Comparison of ENCODE assay signal across 13 cellular contexts in genomic region chr6:148502083-148502772, GRCh38.
DNase-seq lines count a peak whose midpoint lies in the region; ATAC-seq and TF ChIP-seq lines count a peak whose summit lies in the region.
"Had no signal": no experiment of that assay in that cellular context is flagged by ENCODE, and none has a peak within 500 bp of the region (broad histone marks: within the 10 kb centered on the region; RNA-seq: fewer than 3 reads in every experiment).

No MANE protein-coding gene starts in this region.

- ATAC-seq in heart left ventricle (peak; percentile 38 to 52 (median 44)), psoas muscle (peak; percentile 43 to 78 (median 66))

- peak overlapping the region; percentile 54 to 85 (median 76) for H3K27ac ChIP-seq in heart left ventricle
- peak overlapping the region; percentile 56 for H3K27ac ChIP-seq in psoas muscle
- no peak overlapping the region for H3K27ac ChIP-seq in MM.1S (ENCODE audit: low read length)
- no peak overlapping the region for H3K27ac ChIP-seq in Karpas-422 (ENCODE audit: low read length)

- H3F3A ChIP-seq in MM.1S (ENCODE audit: insufficient read depth, low read length) = no peaks in the 10 kb centered on the region

- H3K9ac ChIP-seq in adipocyte (ENCODE audit: low read length) (peak overlapping the region; percentile 86), MM.1S (ENCODE audit: low read length) (no peak overlapping the region), Karpas-422 (ENCODE audit: low read length) (no peak overlapping the region)

- H3K9me2 ChIP-seq in MM.1S (replicated peaks; ENCODE audit: insufficient read depth, low read length) = no peaks in the 10 kb centered on the region
- H3K9me2 ChIP-seq in Karpas-422 (replicated peaks; ENCODE audit: insufficient read depth, low read length) = no peaks in the 10 kb centered on the region

- TF ChIP-seq CTCF in heart left ventricle (IDR thresholded peaks at IDR 0.05) (no peak), psoas muscle (IDR thresholded peaks at IDR 0.05) (no peak), MM.1S (IDR thresholded peaks at IDR 0.05; ENCODE audit: low read length) (no peak)

- H2AFZ ChIP-seq in MM.1S (ENCODE audit: low read length) (no peak overlapping the region), Karpas-422 (ENCODE audit: low read length) (no peak overlapping the region)

- no peaks in the 10 kb centered on the region for H3K79me2 ChIP-seq in MM.1S (ENCODE audit: low read length)
- no peaks in the 10 kb centered on the region for H3K79me2 ChIP-seq in Karpas-422 (ENCODE audit: low read length)

- DNase-seq in EH (ENCODE audit: low read depth) (peak; percentile 74), adipocyte (ENCODE audit: low read depth) (peak; percentile 1), heart left ventricle (peak in 1 of 5 donors; percentile 44), psoas muscle (peak; percentile 50 to 76), A172 (ENCODE audit: low spot score) (no peak), MM.1S (no peak), hypothalamus (lab: John Stamatoyannopoulos, UW) (no peak), Karpas-422 (no peak)
- DNase-seq: activated CD8-positive, alpha-beta memory T cell treated with anti-CD3 and anti-CD28 coated beads, Interleukin-2, amount 50 U/mL, for 48 hours; foreskin melanocyte; NCI-H1417 treated with DMSO at 0.1 percent for 48 hours; NK-92 treated with Interleukin-12 subunit alpha and Interleukin-12 subunit beta, amount 100 ng/mL, for 24 hours; T1000 had no signal

- intact Hi-C loops in heart left ventricle (cut with DNase I) = no loop called here
- intact Hi-C loops in psoas muscle (cut with DNase I) = no loop called here

- H3K27me3 ChIP-seq in adipocyte (replicated peaks; ENCODE audit: control insufficient read depth, insufficient read depth, low read length) (no peaks in the 10 kb centered on the region), heart left ventricle (no peaks in the 10 kb centered on the region), psoas muscle (ENCODE audit: insufficient read depth in 3 of 3, low read length in 2 of 3) (no peaks in the 10 kb centered on the region), MM.1S (replicated peaks; ENCODE audit: insufficient read depth, low read length) (no peaks in the 10 kb centered on the region), Karpas-422 (ENCODE audit: low read length) (no peaks in the 10 kb centered on the region)

- WGBS in heart left ventricle, 4 donors = 56 to 68% (median 60%) methylated on average over 8 of the region's 8 CpGs
- WGBS in psoas muscle, 3 donors = 50 to 61% (median 55%) methylated on average over 8 of the region's 8 CpGs

- H4K20me1 ChIP-seq in MM.1S (ENCODE audit: insufficient read depth, low read length) (no peaks in the 10 kb centered on the region), Karpas-422 (ENCODE audit: insufficient read depth, low read depth, low read length) (no peaks in the 10 kb centered on the region)

- H3K4me2 ChIP-seq in MM.1S (ENCODE audit: low read depth, low read length) (no peak overlapping the region), Karpas-422 (ENCODE audit: low read depth, low read length, poor library complexity, severe bottlenecking) (no peak overlapping the region)

- H3K36me3 ChIP-seq in adipocyte (ENCODE audit: control insufficient read depth, insufficient read depth, low read length, severe bottlenecking) = no peaks in the 10 kb centered on the region
- no peaks in the 10 kb centered on the region for H3K36me3 ChIP-seq in heart left ventricle
- H3K36me3 ChIP-seq in psoas muscle (ENCODE audit: insufficient read depth in 1 of 2, low read depth in 1 of 2) = no peaks in the 10 kb centered on the region
- H3K36me3 ChIP-seq in MM.1S (replicated peaks; ENCODE audit: insufficient read depth, low read length) = no peaks in the 10 kb centered on the region
- no peaks in the 10 kb centered on the region for H3K36me3 ChIP-seq in Karpas-422 (ENCODE audit: insufficient read depth, low read length)

- peaks cover 68% of the 10 kb centered on the region for H3K4me1 ChIP-seq in adipocyte (ENCODE audit: control insufficient read depth, insufficient read depth, low read length)
- H3K4me1 ChIP-seq in heart left ventricle = peaks cover 0 to 55% (median 33%) of the 10 kb centered on the region in 12 donors
- peaks cover 25% of the 10 kb centered on the region for H3K4me1 ChIP-seq in psoas muscle
- no peaks in the 10 kb centered on the region for H3K4me1 ChIP-seq in MM.1S (ENCODE audit: low read length)
- H3K4me1 ChIP-seq in Karpas-422 (ENCODE audit: low read length) = no peaks in the 10 kb centered on the region

- H3K9me3 ChIP-seq in adipocyte (ENCODE audit: control insufficient read depth, low read length) = no peaks in the 10 kb centered on the region
- H3K9me3 ChIP-seq in heart left ventricle = no peaks in the 10 kb centered on the region
- no peaks in the 10 kb centered on the region for H3K9me3 ChIP-seq in psoas muscle
- no peaks in the 10 kb centered on the region for H3K9me3 ChIP-seq in MM.1S (replicated peaks; ENCODE audit: insufficient read depth, low read length)
- no peaks in the 10 kb centered on the region for H3K9me3 ChIP-seq in Karpas-422 (ENCODE audit: low read length)

- peak overlapping the region; percentile 72 for H3K4me3 ChIP-seq in adipocyte (ENCODE audit: low read length)
- H3K4me3 ChIP-seq in heart left ventricle = no peak overlapping the region
- H3K4me3 ChIP-seq in psoas muscle = peak overlapping the region; percentile 11
- H3K4me3 ChIP-seq in MM.1S (ENCODE audit: low read length) = no peak overlapping the region
- H3K4me3 ChIP-seq in Karpas-422 (ENCODE audit: low read length) = no peak overlapping the region

- TF ChIP-seq POLR2A in heart left ventricle (IDR thresholded peaks at IDR 0.05) = no peak

Comparison
In these comparisons a context has a peak if more than half of its experiments do, and no peak if none do; other contexts are left out.
1. DNase-seq: peak in EH (single experiment), adipocyte (single experiment) and psoas muscle (2 of 2); none in A172 (single experiment), MM.1S (single experiment), hypothalamus (0 of 51) and Karpas-422 (single experiment).
2. H3K4me3 ChIP-seq: peak in adipocyte (single experiment) and psoas muscle (single experiment); none in heart left ventricle (0 of 12), MM.1S (single experiment) and Karpas-422 (single experiment).
3. H3K27ac ChIP-seq: peak in heart left ventricle (12 of 12) and psoas muscle (single experiment); none in MM.1S (single experiment) and Karpas-422 (single experiment).